15 cellular contexts compared by ENCODE assay signal in the genomic region with DNA sequence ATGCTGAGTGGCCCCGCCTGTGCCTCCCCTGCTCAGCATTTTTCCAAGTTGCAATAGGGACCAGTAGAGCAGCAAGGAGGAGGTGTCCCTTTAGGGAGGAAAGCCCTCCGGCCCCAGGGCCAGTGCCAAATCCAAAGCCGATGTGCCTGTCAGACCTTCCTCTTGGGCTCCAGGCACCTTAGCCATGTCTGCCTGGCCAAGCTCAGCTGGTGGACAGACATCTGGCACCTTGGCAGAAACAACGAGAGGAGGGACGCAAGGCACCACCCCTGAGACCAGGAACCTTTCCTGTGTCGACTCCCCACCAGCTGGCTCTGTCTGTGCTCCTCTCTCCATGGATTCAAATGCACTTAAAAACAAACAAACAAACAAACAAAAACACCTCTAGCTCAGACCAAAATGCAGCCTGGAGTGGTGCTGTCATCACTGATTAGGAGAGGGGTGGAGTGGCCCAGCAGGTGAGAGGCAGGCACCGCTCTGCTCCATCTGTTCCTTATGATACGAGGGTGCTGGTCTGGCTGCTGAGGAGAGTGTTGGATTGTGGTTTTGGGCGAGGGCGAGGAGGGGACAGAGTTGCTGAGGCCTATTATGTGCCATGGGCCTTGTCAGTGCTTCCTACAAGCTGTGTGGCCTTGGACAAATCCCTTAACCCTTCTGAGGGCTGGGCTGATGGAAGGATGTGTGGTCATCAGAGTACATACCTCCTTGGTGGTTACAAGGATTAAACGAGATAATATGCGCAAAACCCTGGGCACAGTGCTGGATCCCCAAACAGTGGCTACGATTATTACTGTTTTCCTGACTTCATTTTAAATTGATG.
"Had no signal": no experiment of that assay in that cellular context is flagged by ENCODE, and none has a peak within 500 bp of the region (broad histone marks: within the 10 kb centered on the region; RNA-seq: fewer than 3 reads in every experiment).

No MANE protein-coding gene starts in this region.

- H3K27ac ChIP-seq: neural progenitor cell, parathyroid adenoma, upper lobe of left lung, VCaP had no signal

- DNase-seq: activated CD4-positive, alpha-beta T cell treated with anti-CD3 and anti-CD28 coated beads for 48 hours; activated CD8-positive, alpha-beta memory T cell treated with anti-CD3 and anti-CD28 coated beads, Interleukin-2, amount 50 U/mL, for 48 hours; activated CD8-positive, alpha-beta T cell treated with anti-CD3 and anti-CD28 coated beads, Interleukin-2, amount 10 ng/mL, durations not matched to agents 7 days and 5 days; activated naive CD4-positive, alpha-beta T cell; activated naive CD8-positive, alpha-beta T cell treated with anti-CD3 and anti-CD28 coated beads, Interleukin-2, amount 50 U/mL, for 24 hours; central memory CD4-positive, alpha-beta T cell; hippocampal formation; stimulated activated CD4-positive, alpha-beta T cell treated with anti-CD3 and anti-CD28 coated beads, Interleukin-4, amount 100 ng/mL, for 24 hours; upper lobe of left lung had no signal

- H3K4me1 ChIP-seq: parathyroid adenoma, upper lobe of left lung had no signal

- H3K27me3 ChIP-seq: neural progenitor cell, upper lobe of left lung had no signal

- H3K4me1 Mint-ChIP-seq: activated naive CD8-positive, alpha-beta T cell treated with anti-CD3 and anti-CD28 coated beads, Interleukin-2, amount 50 U/mL, for 24 hours had no signal

- H3K4me3 ChIP-seq: neural progenitor cell, upper lobe of left lung had no signal

- H3K27me3 Mint-ChIP-seq: activated naive CD8-positive, alpha-beta T cell treated with anti-CD3 and anti-CD28 coated beads, Interleukin-2, amount 50 U/mL, for 24 hours; stimulated activated naive CD8-positive, alpha-beta T cell treated with anti-CD3 and anti-CD28 coated beads, Interleukin-15, Interleukin-2, amounts not matched to agents 100 ng/mL and 50 ng/mL, for 24 hours had no signal

- ATAC-seq: activated CD8-positive, alpha-beta T cell treated with anti-CD3 and anti-CD28 coated beads, Interleukin-2, amount 10 ng/mL, durations not matched to agents 7 days and 5 days; activated naive CD8-positive, alpha-beta T cell treated with anti-CD3 and anti-CD28 coated beads, Interleukin-2, amount 50 U/mL, for 24 hours had no signal

- H3K27ac Mint-ChIP-seq: activated CD8-positive, alpha-beta T cell treated with anti-CD3 and anti-CD28 coated beads, Interleukin-2, amount 10 ng/mL, durations not matched to agents 7 days and 5 days; activated naive CD8-positive, alpha-beta T cell treated with anti-CD3 and anti-CD28 coated beads, Interleukin-2, amount 50 U/mL, for 24 hours; dendritic cell treated with granulocyte-macrophage colony-stimulating factor and Interleukin-4, amounts not matched to agents 40 ng/mL and 50 ng/mL, for 4 days; stimulated activated naive CD8-positive, alpha-beta T cell treated with anti-CD3 and anti-CD28 coated beads, Interleukin-15, Interleukin-2, amounts not matched to agents 100 ng/mL and 50 ng/mL, for 24 hours; T-helper 2 cell treated with Interferon-gamma antibody and Interleukin-4, amounts not matched to agents 5 μg/mL and 100 μg/mL, for 36 hours had no signal

- H3K9me3 ChIP-seq: upper lobe of left lung had no signal

- H3K36me3 ChIP-seq: neural progenitor cell, upper lobe of left lung had no signal

- H3K4me3 Mint-ChIP-seq: activated CD8-positive, alpha-beta T cell treated with anti-CD3 and anti-CD28 coated beads, Interleukin-2, amount 10 ng/mL, durations not matched to agents 7 days and 5 days; activated naive CD8-positive, alpha-beta T cell treated with anti-CD3 and anti-CD28 coated beads, Interleukin-2, amount 50 U/mL, for 24 hours; dendritic cell treated with granulocyte-macrophage colony-stimulating factor and Interleukin-4, amounts not matched to agents 40 ng/mL and 50 ng/mL, for 4 days; neural progenitor cell; stimulated activated naive CD8-positive, alpha-beta T cell treated with anti-CD3 and anti-CD28 coated beads, Interleukin-15, Interleukin-2, amounts not matched to agents 100 ng/mL and 50 ng/mL, for 24 hours; T-helper 2 cell treated with Interferon-gamma antibody and Interleukin-4, amounts not matched to agents 5 μg/mL and 100 μg/mL, for 36 hours had no signal
